Comparison of ENCODE assay signal across 23 cellular contexts in genomic region chr4:75741027-75741426, GRCh38. TPM values are rescaled to one million over a fixed set of nuclear protein-coding genes. Genes with fewer than 3 reads are reported as not detected.
A peak's percentile ranks its signal among the peaks of the same experiment; 100 is the strongest.
DNase-seq lines count a peak whose midpoint lies in the region; ATAC-seq, FAIRE-seq and TF ChIP-seq lines count a peak whose summit lies in the region.
"Had no signal": no experiment of that assay in that cellular context is flagged by ENCODE, and none has a peak within 500 bp of the region (broad histone marks: within the 10 kb centered on the region; RNA-seq: fewer than 3 reads in every experiment).

No MANE protein-coding gene starts in this region.

- dilution Hi-C loops in IMR-90 (cut with HindIII; ENCODE audit: low sequenced_read_pairs, unreplicated experiment): no loop called here

- no peak for FAIRE-seq in bronchial epithelial cell (lab: Jason Lieb, UNC)
- FAIRE-seq: A204.1, GM12878, H1 had no signal

- peaks cover 59% of the 10 kb centered on the region for H4K20me1 ChIP-seq in IMR-90 (ENCODE audit: insufficient read depth, low read length)

- H2BK15ac ChIP-seq in IMR-90 (ENCODE audit: low read depth, low read length): no peak overlapping the region

- intact Hi-C loops in IMR-90 (cut with micrococcal nuclease): no loop called here
- intact Hi-C loops in gastrocnemius medialis (cut with DNase I; ENCODE audit: low total_unique reads): loop anchor here (10.0 kb wide), 1 partner anchor 564 kb away; the partner anchor contains the start of gene STBD1
- intact Hi-C loops in left ventricle myocardium superior (cut with micrococcal nuclease): no loop called here

- H4K8ac ChIP-seq in IMR-90 (ENCODE audit: low read depth in 2 of 2, low read length in 2 of 2): no peak overlapping the region

- TF ChIP-seq POLR2A in IMR-90 (IDR thresholded peaks at IDR 0.05; ENCODE audit: low read depth, low read length) (no peak), gastrocnemius medialis (IDR thresholded peaks at IDR 0.05) (no peak)

- no peak overlapping the region for H3K14ac ChIP-seq in IMR-90 (replicated peaks; ENCODE audit: low read depth, low read length)

- H3K27ac Mint-ChIP-seq in effector memory CD8-positive, alpha-beta T cell: no peak overlapping the region
- H3K27ac Mint-ChIP-seq: B cell had no signal

- H3K79me1 ChIP-seq in IMR-90 (ENCODE audit: low read depth in 1 of 2, low read length in 2 of 2): peaks cover 16 to 67% of the 10 kb centered on the region in 2 experiments

- no TSS peak for BruUV-seq in IMR-90 (replicated peaks; lab: Mats Ljungman, UMichigan)

- in situ Hi-C loops in IMR-90 (cut with MboI; ENCODE audit: low sequenced_read_pairs): no loop called here
- in situ Hi-C loops in gastrocnemius medialis (cut with MboI; ENCODE audit: low sequenced_read_pairs in 4 of 4): no loop called here

- no peak overlapping the region for H2BK5ac ChIP-seq in IMR-90 (ENCODE audit: low read depth, low read length, poor library complexity, severe bottlenecking)

- H3K4me1 ChIP-seq in IMR-90 (ENCODE audit: control insufficient read depth, insufficient read depth, low read length): peaks cover 5% of the 10 kb centered on the region
- H3K4me1 ChIP-seq in gastrocnemius medialis: peaks cover 41 to 61% of the 10 kb centered on the region in 2 donors

- no peak overlapping the region for H2BK20ac ChIP-seq in IMR-90 (ENCODE audit: low read depth, low read length)

- no peak overlapping the region for H3K4me2 ChIP-seq in IMR-90 (ENCODE audit: low read depth, low read length)
- H3K4me2 ChIP-seq: SK-N-SH had no signal

- H3K56ac ChIP-seq in IMR-90 (ENCODE audit: extremely low read depth, insufficient read depth, low read length): no peak overlapping the region

- peaks cover 5 to 20% of the 10 kb centered on the region in 2 donors for H3K4me1 Mint-ChIP-seq in effector memory CD8-positive, alpha-beta T cell (ENCODE audit: low read depth in 2 of 2)

- DNase-seq in IMR-90 (peak; percentile 35), bronchial epithelial cell (ENCODE audit: low read depth) (peak; percentile 51), gastrocnemius medialis (no peak), left ventricle myocardium superior (no peak)
- DNase-seq in activated effector memory CD4-positive, alpha-beta T cell treated with Interleukin-2 at 50 U/mL for 16 hours: no peak
- no peak for DNase-seq in effector memory CD8-positive, alpha-beta T cell
- DNase-seq: DMS79 treated with DMSO at 0.1 percent for 48 hours, Kasumi-1, MG63, NCI-H1048, NCI-H1417 treated with DMSO at 0.1 percent for 48 hours, NCI-H187, NCI-H2107, NCI-H748 treated with DMSO at 0.1 percent for 48 hours, SIG-M5, SK-N-SH had no signal

- no peak overlapping the region for H4K91ac ChIP-seq in IMR-90 (ENCODE audit: insufficient read depth, low read depth, low read length)

- no peak overlapping the region for H3K23ac ChIP-seq in IMR-90 (ENCODE audit: low read depth, low read length)

- H3K4me3 ChIP-seq in IMR-90 (ENCODE audit: insufficient read depth, low read depth, low read length): no peak overlapping the region
- H3K4me3 ChIP-seq in bronchial epithelial cell (ENCODE audit: low read depth, low read length): no peak overlapping the region
- no peak overlapping the region for H3K4me3 ChIP-seq in gastrocnemius medialis
- H3K4me3 ChIP-seq: GM12878, MG63 had no signal

- TF ChIP-seq CTCF in 22Rv1 (IDR thresholded peaks at IDR 0.05): no peak
- no peak for TF ChIP-seq CTCF in IMR-90 (conservative IDR thresholded peaks at IDR 0.05; ENCODE audit: low read depth, low read length)
- no peak for TF ChIP-seq CTCF in bronchial epithelial cell (IDR thresholded peaks at IDR 0.05; ENCODE audit: insufficient read depth, low read length, severe bottlenecking)
- no peak for TF ChIP-seq CTCF in gastrocnemius medialis (IDR thresholded peaks at IDR 0.05 in 4 of 5, conservative IDR thresholded peaks at IDR 0.05 in 1 of 5)

- no peak overlapping the region for H2BK120ac ChIP-seq in IMR-90 (ENCODE audit: low read depth, low read length)

- H3K9me1 ChIP-seq in IMR-90 (ENCODE audit: insufficient read depth, low read length): peaks cover 6% of the 10 kb centered on the region

- ATAC-seq in IMR-90 (ENCODE audit: low read depth) (no peak), gastrocnemius medialis (no peak), left ventricle myocardium superior (no peak)
- no peak for ATAC-seq in effector memory CD8-positive, alpha-beta T cell (replicated peaks)
- ATAC-seq: GM12878, Panc1 had no signal

- no peaks in the 10 kb centered on the region for H3K9me3 ChIP-seq in IMR-90 (ENCODE audit: control insufficient read depth, insufficient read depth, low read length)
- H3K9me3 ChIP-seq in gastrocnemius medialis: no peaks in the 10 kb centered on the region
- H3K9me3 ChIP-seq: MG63, SK-N-SH had no signal

- H2AK9ac ChIP-seq in IMR-90 (replicated peaks; ENCODE audit: low read depth, low read length, poor library complexity): no peak overlapping the region

- H3K36me3 Mint-ChIP-seq in effector memory CD8-positive, alpha-beta T cell (ENCODE audit: insufficient read depth): peaks cover 13% of the 10 kb centered on the region

- POLR2A ChIA-PET in IMR-90 (lab: Charles Lee; ENCODE audit: unreplicated experiment): no interaction called here

- H3K27me3 ChIP-seq in IMR-90 (ENCODE audit: control insufficient read depth, insufficient read depth, low read length) (no peaks in the 10 kb centered on the region), bronchial epithelial cell (ENCODE audit: control insufficient read depth, insufficient read depth, low read length) (no peaks in the 10 kb centered on the region), gastrocnemius medialis (no peaks in the 10 kb centered on the region)
- H3K27me3 ChIP-seq: MG63 had no signal

- no peak overlapping the region for H2AFZ ChIP-seq in IMR-90 (replicated peaks; ENCODE audit: low read length, poor library complexity)

- H2AK5ac ChIP-seq in IMR-90 (ENCODE audit: low read depth, low read length): no peak overlapping the region

- WGBS in IMR-90 (ENCODE audit: extremely low coverage in 2 of 2, insufficient read length in 1 of 2), 2 experiments: no CpG with 5 or more reads among the region's 2 CpGs

- CTCF ChIA-PET in IMR-90 (lab: Yijun Ruan, JAX): interaction anchor here (0.6 to 1.6 kb wide), 2 partner anchors 17 to 1233 kb away, joined by 3 to 10 read pairs; partner anchors contain the start of gene USO1

- no peak overlapping the region for H3K4ac ChIP-seq in IMR-90 (ENCODE audit: low read depth, low read length)

- peaks cover 10% of the 10 kb centered on the region for H3K36me3 ChIP-seq in IMR-90 (ENCODE audit: control insufficient read depth, insufficient read depth, low read length)
- no peaks in the 10 kb centered on the region for H3K36me3 ChIP-seq in bronchial epithelial cell (ENCODE audit: control insufficient read depth, insufficient read depth, low read length)
- H3K36me3 ChIP-seq in gastrocnemius medialis: no peaks in the 10 kb centered on the region
- H3K36me3 ChIP-seq: MG63 had no signal

- TF ChIP-seq RAD21 in IMR-90 (IDR thresholded peaks at IDR 0.05; ENCODE audit: low read length): no peak

- H3K18ac ChIP-seq in IMR-90 (ENCODE audit: low read depth, low read length): no peak overlapping the region

- H3K9me3 Mint-ChIP-seq in effector memory CD8-positive, alpha-beta T cell: no peaks in the 10 kb centered on the region

- H3K9ac ChIP-seq in IMR-90 (ENCODE audit: low read depth, low read length): no peak overlapping the region
- H3K9ac ChIP-seq: SK-N-SH had no signal

- H4K5ac ChIP-seq in IMR-90 (ENCODE audit: low read depth, low read length): no peak overlapping the region

- H3K27ac ChIP-seq in 22Rv1: 0 out of 2 replicates have a peak overlapping the region, but pooled peaks have one; percentile 13
- H3K27ac ChIP-seq in IMR-90 (ENCODE audit: insufficient read depth, low read length): no peak overlapping the region
- H3K27ac ChIP-seq in gastrocnemius medialis: peak overlapping the region; percentile 50 to 84 (median 82)

- H3K4me3 Mint-ChIP-seq in effector memory CD8-positive, alpha-beta T cell: no peak overlapping the region
- H3K4me3 Mint-ChIP-seq: B cell, CD14-positive monocyte had no signal

- no peaks in the 10 kb centered on the region for H3K27me3 Mint-ChIP-seq in effector memory CD8-positive, alpha-beta T cell
- H3K27me3 Mint-ChIP-seq: B cell had no signal

TF ChIP-seq in IMR-90, 13 proteins besides CTCF, POLR2A, EP300 and RAD21:
- TF ChIP-seq RFX5 (IDR thresholded peaks at IDR 0.05; ENCODE audit: low read depth, low read length) (no peak), FOS (IDR thresholded peaks at IDR 0.05; ENCODE audit: low read depth, low read length) (no peak), ELK1 (IDR thresholded peaks at IDR 0.05; ENCODE audit: borderline replicate concordance, low read depth, low read length) (no peak), MXI1 (IDR thresholded peaks at IDR 0.05; ENCODE audit: borderline replicate concordance, low read depth, low read length) (no peak), BHLHE40 (IDR thresholded peaks at IDR 0.05; ENCODE audit: low read depth, low read length) (no peak), MAZ (IDR thresholded peaks at IDR 0.05; ENCODE audit: borderline replicate concordance, low read depth, low read length) (no peak), CHD1 (IDR thresholded peaks at IDR 0.05; ENCODE audit: low read depth, low read length) (no peak), CEBPB (IDR thresholded peaks at IDR 0.05; ENCODE audit: low read depth, low read length) (no peak)
- TF ChIP-seq, protein P1, sequence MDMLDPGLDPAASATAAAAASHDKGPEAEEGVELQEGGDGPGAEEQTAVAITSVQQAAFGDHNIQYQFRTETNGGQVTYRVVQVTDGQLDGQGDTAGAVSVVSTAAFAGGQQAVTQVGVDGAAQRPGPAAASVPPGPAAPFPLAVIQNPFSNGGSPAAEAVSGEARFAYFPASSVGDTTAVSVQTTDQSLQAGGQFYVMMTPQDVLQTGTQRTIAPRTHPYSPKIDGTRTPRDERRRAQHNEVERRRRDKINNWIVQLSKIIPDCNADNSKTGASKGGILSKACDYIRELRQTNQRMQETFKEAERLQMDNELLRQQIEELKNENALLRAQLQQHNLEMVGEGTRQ (IDR thresholded peaks at IDR 0.05; ENCODE audit: low read depth, low read length): no peak

RNA-seq across cellular contexts. Expression of gene USO1, which starts 16.6 kb away (rescaled TPM):
- total RNA-seq in IMR-90 (2012; rRNA removed) (121 and 181 TPM in 2 replicates), bronchial epithelial cell (74.6 and 89.5 TPM in 2 replicates), gastrocnemius medialis (100 to 1,000 TPM; 213 to 328 (median 254) TPM), left ventricle myocardium superior (96.8 TPM)
- 48.1 and 63.7 TPM in 2 replicates for polyA plus RNA-seq in IMR-90 (2012; rRNA removed)
- polyA plus RNA-seq in IMR-90 (2012; cell fraction: cytosol; rRNA removed): 9.8 and 15.2 TPM in 2 replicates
- 4.2 and 49.2 TPM in 2 replicates for polyA plus RNA-seq in IMR-90 (2012; cell fraction: nucleus; rRNA removed; ENCODE audit: low replicate concordance)

Comparison
In these comparisons a context has a peak if more than half of its experiments do, and no peak if none do; other contexts are left out.
1. DNase-seq: peak in IMR-90 (single experiment) and bronchial epithelial cell (single experiment); none in gastrocnemius medialis (0 of 2), activated effector memory CD4-positive, alpha-beta T cell treated with Interleukin-2 at 50 U/mL for 16 hours (single experiment), left ventricle myocardium superior (single experiment) and effector memory CD8-positive, alpha-beta T cell (0 of 3).